ENCODE assay signal across 20 cellular contexts in the genomic region with DNA sequence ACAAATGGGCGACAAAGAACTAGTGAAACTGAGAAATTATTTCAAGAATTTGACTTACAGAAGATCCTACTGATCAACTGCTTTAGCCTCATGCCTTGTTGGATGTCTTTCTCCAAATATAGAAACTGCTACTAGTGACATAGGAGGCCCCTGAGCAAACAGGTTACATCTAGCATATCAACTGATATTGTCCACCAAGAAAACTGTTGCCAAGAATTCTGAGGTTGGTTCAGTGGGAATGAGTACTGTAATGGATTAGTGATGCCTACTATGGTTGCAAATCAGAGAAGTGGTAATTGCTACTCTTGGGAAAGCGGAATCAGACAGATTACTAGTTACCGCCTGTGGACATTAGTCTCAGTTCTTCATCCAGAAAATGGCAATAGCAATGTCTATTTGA. TPM values are rescaled to one million over a fixed set of nuclear protein-coding genes. Genes with fewer than 3 reads are reported as not detected.
DNase-seq lines count a peak whose midpoint lies in the region; ATAC-seq and TF ChIP-seq lines count a peak whose summit lies in the region.
"Had no signal": no experiment of that assay in that cellular context is flagged by ENCODE, and none has a peak within 500 bp of the region (broad histone marks: within the 10 kb centered on the region; RNA-seq: fewer than 3 reads in every experiment).

No MANE protein-coding gene starts in this region.

- no peak overlapping the region for H2BK5ac ChIP-seq in mesendoderm (ENCODE audit: low read length)

- no peak overlapping the region for H3K23ac ChIP-seq in mesendoderm (ENCODE audit: low read length)

- POLR2A ChIA-PET in HEK293 (lab: Yijun Ruan, JAX): no interaction called here

- no peak overlapping the region for H3K9ac ChIP-seq in mesendoderm (ENCODE audit: low read length)
- H3K9ac ChIP-seq: BLaER1 treated with 17β-estradiol and CSF1 and Interleukin-3, amounts not matched to agents 10 nM and 100 nM had no signal

- H3K27ac ChIP-seq in HEK293 (ENCODE audit: extremely low read depth, low read depth, low read length) (no peak overlapping the region), mesendoderm (ENCODE audit: low read depth, low read length) (no peak overlapping the region), thyroid gland (peak overlapping the region; percentile 88 to 90 (median 90))
- H3K27ac ChIP-seq: BLaER1 treated with 17β-estradiol and CSF1 and Interleukin-3, amounts not matched to agents 10 nM and 100 nM had no signal

- no CpG with 5 or more reads among the region's 3 CpGs for whole genome bisulfite sequencing in mesendoderm (ENCODE audit: extremely low coverage, insufficient coverage, low lambda C conversion rate)
- 85 to 99% methylated on average over 3 of the region's 3 CpGs for whole genome bisulfite sequencing in thyroid gland, 2 donors

- peaks cover 14% of the 10 kb centered on the region for H3K79me2 ChIP-seq in mesendoderm (ENCODE audit: control insufficient read depth, insufficient read depth, low read length)

- H3K4ac ChIP-seq in mesendoderm (ENCODE audit: low read depth, low read length): no peak overlapping the region

- no peaks in the 10 kb centered on the region for H3K9me3 ChIP-seq in HEK293 (ENCODE audit: control insufficient read depth, insufficient read depth, low read depth, low read length)
- H3K9me3 ChIP-seq in thyroid gland: no peaks in the 10 kb centered on the region

- H2BK15ac ChIP-seq in mesendoderm (replicated peaks; ENCODE audit: low read depth): no peak overlapping the region

- no peak for TF ChIP-seq POLR2A in thyroid gland (IDR thresholded peaks at IDR 0.05)

- H3K18ac ChIP-seq in mesendoderm (ENCODE audit: low read length): no peak overlapping the region

- no peak for TF ChIP-seq CTCF in HEK293 (tag by site-specific recombination; IDR thresholded peaks at IDR 0.05)
- TF ChIP-seq CTCF in thyroid gland (IDR thresholded peaks at IDR 0.05): no peak

- CTCF ChIA-PET in HEK293 (lab: Yijun Ruan, JAX): no interaction called here

- no peak overlapping the region for H4K5ac ChIP-seq in mesendoderm (ENCODE audit: low read length)

- H2BK120ac ChIP-seq in mesendoderm (ENCODE audit: low read depth, low read length): no peak overlapping the region

- H3K36me3 ChIP-seq in HEK293 (ENCODE audit: control insufficient read depth in 2 of 2, insufficient read depth in 1 of 2, low read length in 2 of 2) (peaks cover 50 to 69% of the 10 kb centered on the region in 2 experiments), mesendoderm (ENCODE audit: control insufficient read depth, insufficient read depth, low read length) (no peaks in the 10 kb centered on the region), thyroid gland (peaks cover 5 to 13% of the 10 kb centered on the region in 2 donors)

- H3K27me3 ChIP-seq in mesendoderm (ENCODE audit: insufficient read depth, low read length, poor library complexity) (no peaks in the 10 kb centered on the region), thyroid gland (no peaks in the 10 kb centered on the region)
- H3K27me3 ChIP-seq: BLaER1 treated with 17β-estradiol and CSF1 and Interleukin-3, amounts not matched to agents 10 nM and 100 nM had no signal

- H3K79me1 ChIP-seq in mesendoderm (ENCODE audit: low read length): peaks cover 10% of the 10 kb centered on the region

- H3K4me2 ChIP-seq in mesendoderm (ENCODE audit: low read length): no peak overlapping the region
- H3K4me2 ChIP-seq: BLaER1 treated with 17β-estradiol and CSF1 and Interleukin-3, amounts not matched to agents 10 nM and 100 nM had no signal

- intact Hi-C loops in Right ventricle myocardium superior (cut with DNase I) (no loop called here), cardiac septum (cut with DNase I) (no loop called here), thyroid gland (cut with DNase I) (no loop called here)

- H3K4me3 ChIP-seq in HEK293 (ENCODE audit: low read depth, low read length) (no peak overlapping the region), mesendoderm (ENCODE audit: low read length) (no peak overlapping the region), thyroid gland (replicated peaks in 1 of 3) (no peak overlapping the region)
- H3K4me3 ChIP-seq: BLaER1 treated with 17β-estradiol and CSF1 and Interleukin-3, amounts not matched to agents 10 nM and 100 nM; GM12878 had no signal

- DNase-seq in Right ventricle myocardium superior (no peak), cardiac septum (ENCODE audit: low spot score) (no peak), mesendoderm (no peak), thyroid gland (no peak), nucleus accumbens (lab: John Stamatoyannopoulos, UW) (no peak), glomerular visceral epithelial cell (ENCODE audit: extremely low spot score) (no peak)
- DNase-seq: 8988T; Calu3; CD8-positive, alpha-beta T cell; DND-41; EL; GOT3; H7 had no signal

- no peak overlapping the region for H3K56ac ChIP-seq in mesendoderm (ENCODE audit: low read length)

- ATAC-seq in Right ventricle myocardium superior (ENCODE audit: poor library complexity): peak; percentile 32
- ATAC-seq: CD8-positive, alpha-beta T cell; GM12878; HCT116; HepG2 had no signal

- H2AK5ac ChIP-seq in mesendoderm (ENCODE audit: low read length): no peak overlapping the region

- H3K4me1 ChIP-seq in HEK293 (ENCODE audit: control insufficient read depth, insufficient read depth, low read length) (0 out of 2 replicates have a peak, but pooled peaks cover 12% of the 10 kb centered on the region), mesendoderm (ENCODE audit: control insufficient read depth, low read depth, low read length) (no peaks in the 10 kb centered on the region), thyroid gland (peaks cover 71 to 76% of the 10 kb centered on the region in 2 donors)

- H4K8ac ChIP-seq in mesendoderm (ENCODE audit: low read depth, low read length): peak overlapping the region; percentile 56

TF ChIP-seq in HEK293, 187 proteins besides CTCF, POLR2A, EP300 and RAD21:
- TF ChIP-seq FEZF1 (tag by site-specific recombination; IDR thresholded peaks at IDR 0.05) (no peak), ZBTB17 (tag by site-specific recombination; IDR thresholded peaks at IDR 0.05) (peak; percentile 77), ZNF132 (tag by site-specific recombination; IDR thresholded peaks at IDR 0.05; ENCODE audit: borderline replicate concordance) (no peak)
- TF ChIP-seq, protein P1, sequence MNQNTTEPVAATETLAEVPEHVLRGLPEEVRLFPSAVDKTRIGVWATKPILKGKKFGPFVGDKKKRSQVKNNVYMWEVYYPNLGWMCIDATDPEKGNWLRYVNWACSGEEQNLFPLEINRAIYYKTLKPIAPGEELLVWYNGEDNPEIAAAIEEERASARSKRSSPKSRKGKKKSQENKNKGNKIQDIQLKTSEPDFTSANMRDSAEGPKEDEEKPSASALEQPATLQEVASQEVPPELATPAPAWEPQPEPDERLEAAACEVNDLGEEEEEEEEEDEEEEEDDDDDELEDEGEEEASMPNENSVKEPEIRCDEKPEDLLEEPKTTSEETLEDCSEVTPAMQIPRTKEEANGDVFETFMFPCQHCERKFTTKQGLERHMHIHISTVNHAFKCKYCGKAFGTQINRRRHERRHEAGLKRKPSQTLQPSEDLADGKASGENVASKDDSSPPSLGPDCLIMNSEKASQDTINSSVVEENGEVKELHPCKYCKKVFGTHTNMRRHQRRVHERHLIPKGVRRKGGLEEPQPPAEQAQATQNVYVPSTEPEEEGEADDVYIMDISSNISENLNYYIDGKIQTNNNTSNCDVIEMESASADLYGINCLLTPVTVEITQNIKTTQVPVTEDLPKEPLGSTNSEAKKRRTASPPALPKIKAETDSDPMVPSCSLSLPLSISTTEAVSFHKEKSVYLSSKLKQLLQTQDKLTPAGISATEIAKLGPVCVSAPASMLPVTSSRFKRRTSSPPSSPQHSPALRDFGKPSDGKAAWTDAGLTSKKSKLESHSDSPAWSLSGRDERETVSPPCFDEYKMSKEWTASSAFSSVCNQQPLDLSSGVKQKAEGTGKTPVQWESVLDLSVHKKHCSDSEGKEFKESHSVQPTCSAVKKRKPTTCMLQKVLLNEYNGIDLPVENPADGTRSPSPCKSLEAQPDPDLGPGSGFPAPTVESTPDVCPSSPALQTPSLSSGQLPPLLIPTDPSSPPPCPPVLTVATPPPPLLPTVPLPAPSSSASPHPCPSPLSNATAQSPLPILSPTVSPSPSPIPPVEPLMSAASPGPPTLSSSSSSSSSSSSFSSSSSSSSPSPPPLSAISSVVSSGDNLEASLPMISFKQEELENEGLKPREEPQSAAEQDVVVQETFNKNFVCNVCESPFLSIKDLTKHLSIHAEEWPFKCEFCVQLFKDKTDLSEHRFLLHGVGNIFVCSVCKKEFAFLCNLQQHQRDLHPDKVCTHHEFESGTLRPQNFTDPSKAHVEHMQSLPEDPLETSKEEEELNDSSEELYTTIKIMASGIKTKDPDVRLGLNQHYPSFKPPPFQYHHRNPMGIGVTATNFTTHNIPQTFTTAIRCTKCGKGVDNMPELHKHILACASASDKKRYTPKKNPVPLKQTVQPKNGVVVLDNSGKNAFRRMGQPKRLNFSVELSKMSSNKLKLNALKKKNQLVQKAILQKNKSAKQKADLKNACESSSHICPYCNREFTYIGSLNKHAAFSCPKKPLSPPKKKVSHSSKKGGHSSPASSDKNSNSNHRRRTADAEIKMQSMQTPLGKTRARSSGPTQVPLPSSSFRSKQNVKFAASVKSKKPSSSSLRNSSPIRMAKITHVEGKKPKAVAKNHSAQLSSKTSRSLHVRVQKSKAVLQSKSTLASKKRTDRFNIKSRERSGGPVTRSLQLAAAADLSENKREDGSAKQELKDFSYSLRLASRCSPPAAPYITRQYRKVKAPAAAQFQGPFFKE (tag by site-specific recombination; IDR thresholded peaks at IDR 0.05; ENCODE audit: borderline replicate concordance): no peak

RNA-seq across cellular contexts. Expression of gene CDC27, which starts 10.0 kb away (rescaled TPM):
- total RNA-seq in Right ventricle myocardium superior (69.4 TPM), cardiac septum (81.2 TPM), thyroid gland (100 to 1,000 TPM; 124 to 195 (median 181) TPM)
- 48.6 TPM for polyA plus RNA-seq in mesendoderm (2013, experiment 1 of 2)
- 47.5 TPM for polyA plus RNA-seq in mesendoderm (2013, experiment 2 of 2)

RNA-seq across cellular contexts. Expression of gene MYL4, which starts 30.0 kb away (rescaled TPM):
- total RNA-seq in Right ventricle myocardium superior (219 TPM), cardiac septum (113 TPM), thyroid gland (10 to 100 TPM in 1 of 4 donors, 1 to 10 TPM in 3; 5.2 to 11.0 (median 6.2) TPM)
- polyA plus RNA-seq in mesendoderm (2013, experiment 1 of 2): 1.1 TPM
- 1.1 TPM for polyA plus RNA-seq in mesendoderm (2013, experiment 2 of 2)
- total RNA-seq: A673; Calu3; CD8-positive, alpha-beta T cell; G401; H7; HepG2 had no signal
- polyA plus RNA-seq: HepG2 had no signal

Comparison
In these comparisons a context has a peak if more than half of its experiments do, and no peak if none do; other contexts are left out.
1. H3K27ac ChIP-seq: peak in thyroid gland (3 of 3); none in HEK293 (single experiment) and mesendoderm (single experiment).